8 cellular contexts compared by ENCODE assay signal in the genomic region with DNA sequence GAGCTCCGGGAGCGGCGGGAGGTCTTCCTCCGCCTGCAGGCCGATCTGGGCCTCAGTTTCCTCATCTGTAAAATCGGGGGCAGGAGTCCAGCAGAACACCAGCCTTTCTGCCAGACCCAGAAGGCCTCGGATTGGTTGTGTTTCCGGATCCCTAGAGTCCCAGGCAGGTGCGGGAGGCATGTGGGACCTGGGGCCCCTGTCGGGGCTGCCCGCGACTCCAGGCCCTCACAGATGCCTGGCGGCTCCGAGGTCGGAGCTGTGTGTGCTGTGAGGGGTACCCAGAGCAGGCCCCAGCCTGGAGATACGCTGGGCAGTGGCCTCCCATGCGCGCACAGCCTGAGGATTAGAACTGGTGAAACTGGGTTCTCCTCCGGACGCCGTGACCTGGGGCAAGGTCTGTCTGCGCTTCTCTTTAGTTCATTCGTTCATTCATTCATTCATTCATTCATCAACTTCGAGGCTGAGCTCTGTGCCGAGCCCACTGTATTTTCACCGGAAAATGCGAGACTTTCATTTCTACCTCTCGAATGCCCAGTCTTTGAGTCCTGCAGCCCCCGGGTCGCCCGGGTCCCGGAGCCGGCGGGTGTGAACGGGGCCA. TPM values are rescaled to one million over a fixed set of nuclear protein-coding genes. Genes with fewer than 3 reads are reported as not detected.
DNase-seq lines count a peak whose midpoint lies in the region; ATAC-seq and TF ChIP-seq lines count a peak whose summit lies in the region.

No MANE protein-coding gene starts in this region.

- H4K8ac ChIP-seq in mesenchymal stem cell (ENCODE audit: low read length), result no peak overlapping the region

- no peak overlapping the region for H2BK120ac ChIP-seq in mesenchymal stem cell (ENCODE audit: low read depth, low read length)

- CTCF ChIA-PET in activated naive CD4-positive, alpha-beta T cell treated with anti-CD3 and anti-CD28 coated beads for 36 hours (lab: Charles Lee), result no interaction called here

- in situ Hi-C loops in astrocyte of the spinal cord (cut with HindIII; ENCODE audit: low sequenced_read_pairs), result no loop called here

- H3K9me3 Mint-ChIP-seq in activated naive CD4-positive, alpha-beta T cell treated with anti-CD3 and anti-CD28 coated beads for 36 hours, result no peaks in the 10 kb centered on the region

- H3K4me1 ChIP-seq in mesenchymal stem cell (ENCODE audit: control insufficient read depth, insufficient read depth, low read depth, low read length), result peaks cover 20% of the 10 kb centered on the region
- H3K4me1 ChIP-seq in tibial nerve, result peaks cover 0 to 57% (median 23%) of the 10 kb centered on the region in 4 donors

- WGBS in mesenchymal stem cell, result 29% methylated on average over 35 of the region's 35 CpGs
- 21 to 25% methylated on average over 24 to 35 of the region's 35 CpGs for WGBS in tibial nerve, 2 donors

- TF ChIP-seq EP300 in tibial nerve (IDR thresholded peaks at IDR 0.05), result no peak

- H3K27me3 Mint-ChIP-seq in activated naive CD4-positive, alpha-beta T cell treated with anti-CD3 and anti-CD28 coated beads for 36 hours (ENCODE audit: low read depth), result peaks cover 17% of the 10 kb centered on the region

- H3K4me3 Mint-ChIP-seq in activated naive CD4-positive, alpha-beta T cell treated with anti-CD3 and anti-CD28 coated beads for 36 hours, result peak overlapping the region; percentile 43

- H3K36me3 Mint-ChIP-seq in activated naive CD4-positive, alpha-beta T cell treated with anti-CD3 and anti-CD28 coated beads for 36 hours (ENCODE audit: low read depth), result no peaks in the 10 kb centered on the region

- H3K36me3 ChIP-seq in mesenchymal stem cell (ENCODE audit: control insufficient read depth in 1 of 2, insufficient read depth in 2 of 2, low read depth in 1 of 2, low read length in 2 of 2) (peaks cover 0 to 4% of the 10 kb centered on the region in 2 experiments), tibial nerve (no peaks in the 10 kb centered on the region)

- no peak for TF ChIP-seq CTCF in astrocyte of the spinal cord (IDR thresholded peaks at IDR 0.05; ENCODE audit: low read depth, low read length)
- TF ChIP-seq CTCF in tibial nerve (IDR thresholded peaks at IDR 0.05), result no peak

- H3K4ac ChIP-seq in mesenchymal stem cell (ENCODE audit: low read depth in 1 of 2, low read length in 2 of 2), result no peak overlapping the region

- no peak overlapping the region for H3K18ac ChIP-seq in mesenchymal stem cell (ENCODE audit: low read depth in 1 of 2, low read length in 2 of 2)

- H3K14ac ChIP-seq in mesenchymal stem cell (ENCODE audit: low read length in 2 of 2), result no peak overlapping the region

- H2BK5ac ChIP-seq in mesenchymal stem cell (ENCODE audit: low read depth, low read length, poor library complexity, severe bottlenecking), result no peak overlapping the region

- H2BK12ac ChIP-seq in mesenchymal stem cell (ENCODE audit: low read length in 2 of 2), result no peak overlapping the region

- intact Hi-C loops in activated naive CD4-positive, alpha-beta T cell treated with anti-CD3 and anti-CD28 coated beads for 36 hours (cut with micrococcal nuclease), result no loop called here

- peak overlapping the region; percentile 85 for H3K4me2 ChIP-seq in mesenchymal stem cell (ENCODE audit: low read length, poor library complexity, severe bottlenecking)

- H3K79me1 ChIP-seq in mesenchymal stem cell (replicated peaks; ENCODE audit: low read length, poor library complexity, severe bottlenecking), result no peaks in the 10 kb centered on the region

- TF ChIP-seq POLR2A in tibial nerve (IDR thresholded peaks at IDR 0.05), result no peak

- H2AFZ ChIP-seq in mesenchymal stem cell (ENCODE audit: low read depth, low read length), result no peak overlapping the region

- no peak overlapping the region for H3K23ac ChIP-seq in mesenchymal stem cell (ENCODE audit: low read length in 2 of 2)

- H3K4me3 ChIP-seq in astrocyte of the spinal cord (ENCODE audit: low read depth, low read length), result peak overlapping the region; percentile 35
- peak overlapping the region in 1 of 2 experiments; percentile 84 for H3K4me3 ChIP-seq in mesenchymal stem cell (ENCODE audit: insufficient read depth in 1 of 2, low read depth in 1 of 2, low read length in 2 of 2)
- peak overlapping the region; percentile 10 to 42 (median 28) for H3K4me3 ChIP-seq in tibial nerve

- H3K27ac ChIP-seq in mesenchymal stem cell (ENCODE audit: low read length, poor library complexity, severe bottlenecking) (no peak overlapping the region), tibial nerve (peak overlapping the region in 3 of 4 donors; percentile 12 to 55 (median 13))

- H2BK15ac ChIP-seq in mesenchymal stem cell (ENCODE audit: low read depth, poor library complexity, severe bottlenecking), result no peak overlapping the region

- H3K9me3 ChIP-seq in mesenchymal stem cell (ENCODE audit: control insufficient read depth, low read length) (no peaks in the 10 kb centered on the region), tibial nerve (no peaks in the 10 kb centered on the region)

- no peak for DNase-seq in activated naive CD4-positive, alpha-beta T cell treated with anti-CD3 and anti-CD28 coated beads for 36 hours
- no peak for DNase-seq in activated naive CD4-positive, alpha-beta T cell (lab: John Stamatoyannopoulos, UW)
- DNase-seq in astrocyte of the spinal cord (ENCODE audit: low read depth, low spot score), result no peak
- DNase-seq in mesenchymal stem cell, result no peak
- DNase-seq in tibial nerve (ENCODE audit: low spot score in 2 of 2), result no peak
- no peak for DNase-seq in kidney glomerular epithelial cell (lab: John Stamatoyannopoulos, UW)
- no peak for DNase-seq in DMS153 (lab: John Stamatoyannopoulos, UW)

- H3K9ac ChIP-seq in mesenchymal stem cell (ENCODE audit: low read length), result no peak overlapping the region

- peaks cover 11% of the 10 kb centered on the region for H3K4me1 Mint-ChIP-seq in activated naive CD4-positive, alpha-beta T cell treated with anti-CD3 and anti-CD28 coated beads for 36 hours (ENCODE audit: low read depth)

- no peak overlapping the region for H4K91ac ChIP-seq in mesenchymal stem cell (ENCODE audit: low read length)

- no peak overlapping the region for H2AK5ac ChIP-seq in mesenchymal stem cell (ENCODE audit: low read length, severe bottlenecking)

- no peak overlapping the region for H3K27ac Mint-ChIP-seq in activated naive CD4-positive, alpha-beta T cell treated with anti-CD3 and anti-CD28 coated beads for 36 hours

- no peak for ATAC-seq in HG02840 (IDR thresholded peaks at IDR 0.05; ENCODE audit: low FRiP score, unreplicated experiment)

- peaks cover 4 to 52% of the 10 kb centered on the region in 2 experiments for H3K27me3 ChIP-seq in mesenchymal stem cell (ENCODE audit: control insufficient read depth in 1 of 2, insufficient read depth in 1 of 2, low read length in 2 of 2)
- H3K27me3 ChIP-seq in tibial nerve, result peaks cover 0 to 7% of the 10 kb centered on the region in 2 donors

RNA-seq across cellular contexts. Expression of a gene that starts 24.6 kb away (rescaled TPM):
- total RNA-seq in activated naive CD4-positive, alpha-beta T cell treated with anti-CD3 and anti-CD28 coated beads for 36 hours, result under 1 TPM; 0.17 to 0.29 TPM
- 0.11 TPM for polyA plus RNA-seq in mesenchymal stem cell (2013, experiment 1 of 2)
- 0.10 TPM for polyA plus RNA-seq in mesenchymal stem cell (2013, experiment 2 of 2)
- 1 to 10 TPM in 1 of 4 donors, under 1 TPM in 3; 0.39 to 2.1 (median 0.52) TPM for total RNA-seq in tibial nerve
